ENCODE assay signal across 8 cellular contexts in genomic region chr11:66001941-66002647, GRCh38. TPM values are rescaled to one million over a fixed set of nuclear protein-coding genes. Genes with fewer than 3 reads are reported as not detected.
A peak's percentile ranks its signal among the peaks of the same experiment; 100 is the strongest.
DNase-seq lines count a peak whose midpoint lies in the region; ATAC-seq, FAIRE-seq and TF ChIP-seq lines count a peak whose summit lies in the region.

Gene BANF1, plus strand, starts transcription at chr11:66002503. Its CDS starts 748 bp downstream, at chr11:66003251.
Gene EIF1AD, minus strand, starts transcription at chr11:66002157. Its CDS starts 1,768 bp downstream, at chr11:66000389.

- no peak within 1 kb of the TSS for H2BK20ac ChIP-seq in H1 (ENCODE audit: low read length)

- H3K18ac ChIP-seq in H1 (ENCODE audit: extremely low read depth, low read length): peak within 1 kb of the TSS; percentile 85; the same call in 1 of the 2 replicates
- H3K18ac ChIP-seq in mesenchymal stem cell (ENCODE audit: low read depth in 1 of 2, low read length in 2 of 2): peak within 1 kb of the TSS; percentile 80 to 93

- peak within 1 kb of the TSS; percentile 22 for H4K5ac ChIP-seq in H1 (ENCODE audit: insufficient read length, low read depth, low read length)

- 3% methylated on average over 43 of the region's 55 CpGs; no CpG with 5 or more reads in 1 of the 2 experiments for WGBS in H1 (ENCODE audit: extremely low coverage in 1 of 2, insufficient coverage in 1 of 2, insufficient read length in 1 of 2, insufficient replicate concordance in 2 of 2, low coverage in 1 of 2, low lambda C conversion rate in 2 of 2, missing lambda C conversion rate in 1 of 2), 2 experiments
- under 1% methylated on average over 55 of the region's 55 CpGs for WGBS in mesenchymal stem cell

- H3K4me2 ChIP-seq in H1 (ENCODE audit: insufficient read depth in 1 of 2, low read depth in 2 of 2, low read length in 2 of 2) (peak within 1 kb of the TSS; percentile 75 to 83), mesenchymal stem cell (ENCODE audit: low read length, poor library complexity, severe bottlenecking) (peak within 1 kb of the TSS; percentile 72)

- H3K9ac ChIP-seq in H1 (replicated peaks in 1 of 4; ENCODE audit: extremely low read depth in 1 of 4, low read depth in 3 of 4, low read length in 3 of 4) (peak within 1 kb of the TSS; percentile 56 to 86 (median 82)), mesenchymal stem cell (ENCODE audit: low read length) (peak within 1 kb of the TSS; percentile 96)

- H2BK15ac ChIP-seq in H1 (ENCODE audit: low read length): peak within 1 kb of the TSS; percentile 99; the same call in 1 of the 2 replicates
- H2BK15ac ChIP-seq in mesenchymal stem cell (ENCODE audit: low read depth, poor library complexity, severe bottlenecking): peak within 1 kb of the TSS; percentile 85

- peak within 1 kb of the TSS; percentile 74 for H2AFZ ChIP-seq in H1 (ENCODE audit: low read length)
- peak within 1 kb of the TSS; percentile 81 for H2AFZ ChIP-seq in mesenchymal stem cell (ENCODE audit: low read depth, low read length)

- peaks cover 0 to 25% of the 10 kb centered on the region in 2 experiments; a peak in 2 of 4 replicates for H3K79me2 ChIP-seq in H1 (ENCODE audit: control insufficient read depth in 1 of 2, insufficient read depth in 2 of 2, low read length in 2 of 2)

- no peak within 1 kb of the TSS for H3K23ac ChIP-seq in H1 (ENCODE audit: insufficient read length)
- no peak within 1 kb of the TSS for H3K23ac ChIP-seq in mesenchymal stem cell (ENCODE audit: low read length in 2 of 2)

- peaks cover 6 to 11% of the 10 kb centered on the region in 2 experiments for H4K20me1 ChIP-seq in H1 (replicated peaks in 1 of 2; ENCODE audit: control insufficient read depth in 1 of 2, insufficient read depth in 2 of 2, low read length in 2 of 2)

- POLR2A ChIA-PET in H1 (lab: Charles Lee; ENCODE audit: partially characterized antibody): interaction anchor here (0.5 to 1.8 kb wide), 18 partner anchors 10 to 370 kb away, joined by 3 to 15 read pairs (median 4); partner anchors contain the start of genes CST6, FIBP, MUS81 and SF3B2

- H3K9me3 ChIP-seq in H1 (ENCODE audit: insufficient read depth in 2 of 2, low read depth in 1 of 2, low read length in 1 of 2): no peaks in the 10 kb centered on the region
- H3K9me3 ChIP-seq in mesenchymal stem cell (ENCODE audit: control insufficient read depth, low read length): no peaks in the 10 kb centered on the region

- H3K14ac ChIP-seq in H1 (ENCODE audit: insufficient read length) (no peak within 1 kb of the TSS), mesenchymal stem cell (ENCODE audit: low read length in 2 of 2) (peak within 1 kb of the TSS in 1 of 2 experiments; percentile 94)

- H3K4ac ChIP-seq in H1 (replicated peaks; ENCODE audit: insufficient read length, low read depth, low read length) (peak within 1 kb of the TSS; percentile 34), mesenchymal stem cell (ENCODE audit: low read depth in 1 of 2, low read length in 2 of 2) (peak within 1 kb of the TSS; percentile 30 to 89)

- no peaks in the 10 kb centered on the region for H3K27me3 ChIP-seq in H1 (replicated peaks in 1 of 4; ENCODE audit: control insufficient read depth in 3 of 4, extremely low read depth in 1 of 4, insufficient read depth in 3 of 4, low read length in 3 of 4)
- no peaks in the 10 kb centered on the region for H3K27me3 ChIP-seq in mesenchymal stem cell (ENCODE audit: control insufficient read depth in 1 of 2, insufficient read depth in 1 of 2, low read length in 2 of 2)

- H2BK120ac ChIP-seq in H1 (replicated peaks; ENCODE audit: low read depth, low read length): no peak within 1 kb of the TSS
- H2BK120ac ChIP-seq in mesenchymal stem cell (ENCODE audit: low read depth, low read length): peak within 1 kb of the TSS; percentile 25

- no peak within 1 kb of the TSS for H2BK12ac ChIP-seq in H1 (ENCODE audit: low read depth, low read length)
- peak within 1 kb of the TSS in 1 of 2 experiments; percentile 55 for H2BK12ac ChIP-seq in mesenchymal stem cell (ENCODE audit: low read length in 2 of 2)

- H3K56ac ChIP-seq in H1 (replicated peaks; ENCODE audit: insufficient read length, low read depth, low read length): peak within 1 kb of the TSS; percentile 82

- H3K79me1 ChIP-seq in H1 (ENCODE audit: low read depth, low read length): peaks cover 8% of the 10 kb centered on the region
- peaks cover 32% of the 10 kb centered on the region for H3K79me1 ChIP-seq in mesenchymal stem cell (replicated peaks; ENCODE audit: low read length, poor library complexity, severe bottlenecking)

- peak within 1 kb of the TSS; percentile 99 for H4K8ac ChIP-seq in H1 (ENCODE audit: extremely low read depth, insufficient read depth, low read length)
- peak within 1 kb of the TSS; percentile 95 for H4K8ac ChIP-seq in mesenchymal stem cell (ENCODE audit: low read length)

- H3K27ac ChIP-seq in H1 (ENCODE audit: low read depth, low read length) (peak within 1 kb of the TSS; percentile 87), mesenchymal stem cell (ENCODE audit: low read length, poor library complexity, severe bottlenecking) (peak within 1 kb of the TSS; percentile 83)

- TF ChIP-seq RAD21 in H1 (IDR thresholded peaks at IDR 0.05 in 1 of 2, conservative IDR thresholded peaks at IDR 0.05 in 1 of 2; ENCODE audit: low read depth in 2 of 2, low read length in 2 of 2): 0 out of 4 replicates have a peak, but pooled peaks of 1 of the 2 experiments have one; percentile 0

- H2BK5ac ChIP-seq in H1 (ENCODE audit: low read depth, low read length) (peak within 1 kb of the TSS; percentile 76; the same call in 1 of the 2 replicates), mesenchymal stem cell (ENCODE audit: low read depth, low read length, poor library complexity, severe bottlenecking) (no peak within 1 kb of the TSS)

- H4K91ac ChIP-seq in H1 (replicated peaks; ENCODE audit: insufficient read length, low read length) (peak within 1 kb of the TSS; percentile 72), mesenchymal stem cell (ENCODE audit: low read length) (peak within 1 kb of the TSS; percentile 81)

- H3K36me3 ChIP-seq in H1 (ENCODE audit: control insufficient read depth in 2 of 4, insufficient read depth in 4 of 4, low read length in 3 of 4) (peaks cover 16 to 43% (median 30%) of the 10 kb centered on the region in 4 experiments), mesenchymal stem cell (ENCODE audit: control insufficient read depth in 1 of 2, insufficient read depth in 2 of 2, low read depth in 1 of 2, low read length in 2 of 2) (peaks cover 55 to 57% of the 10 kb centered on the region in 2 experiments)

- H2AK5ac ChIP-seq in H1 (ENCODE audit: low read depth, low read length): no peak within 1 kb of the TSS
- no peak within 1 kb of the TSS for H2AK5ac ChIP-seq in mesenchymal stem cell (ENCODE audit: low read length, severe bottlenecking)

- H3K4me3 ChIP-seq in H1 (ENCODE audit: extremely low read depth in 1 of 4, insufficient read depth in 2 of 4, low read depth in 3 of 4, low read length in 4 of 4): peak within 1 kb of the TSS; percentile 67 to 99 (median 94)
- H3K4me3 ChIP-seq in mesenchymal stem cell (ENCODE audit: insufficient read depth in 1 of 2, low read depth in 1 of 2, low read length in 2 of 2): peak within 1 kb of the TSS; percentile 89 to 93

- DNase-seq in COLO829 (ENCODE audit: low spot score): peak; percentile 91
- peak in 75 of 76 experiments; percentile 52 to 97 (median 91) for DNase-seq in HUDEP-2 (lab: John Stamatoyannopoulos, UW; ENCODE audit: unreplicated experiment in 76 of 76)
- peak; percentile 99 for DNase-seq in NOMO-1 treated with dmso at 0.1 percent for 144 hours (lab: John Stamatoyannopoulos, UW; ENCODE audit: unreplicated experiment)
- peak; percentile 87 for DNase-seq in activated CD8-positive, alpha-beta memory T cell treated with anti-CD3 and anti-CD28 coated beads for 4 hours (ENCODE audit: low read depth in 2 of 2)
- peak; percentile 81 to 94 for DNase-seq in H1 (ENCODE audit: low read depth in 1 of 2, low spot score in 2 of 2)
- peak; percentile 99 for DNase-seq in mesenchymal stem cell
- peak; percentile 72 for DNase-seq in stimulated activated CD8-positive, alpha-beta memory T cell treated with anti-CD3 and anti-CD28 coated beads, Interleukin-12 subunit alpha, Interleukin-12 subunit beta, amount 100 ng/mL, for 24 hours (ENCODE audit: extremely low read depth)

- peak in 1 of 2 experiments; percentile 80; a peak in 2 of 3 replicates for TF ChIP-seq POLR2A in H1 (IDR thresholded peaks at IDR 0.05; ENCODE audit: control extremely low read depth in 1 of 2, low read depth in 2 of 2, low read length in 2 of 2)

- TF ChIP-seq EP300 in H1 (IDR thresholded peaks at IDR 0.05; ENCODE audit: borderline replicate concordance in 1 of 2, low read depth in 2 of 2, low read length in 2 of 2): peak in 1 of 2 experiments; percentile 71; a peak in 1 of 3 replicates

- CTCF ChIA-PET in H1 (lab: Charles Lee; ENCODE audit: partially characterized antibody): interaction anchor here (1.0 to 1.9 kb wide), 7 partner anchors 20 to 142 kb away, joined by 4 to 5 read pairs (median 4); partner anchors contain the start of genes CCDC85B, FIBP and MUS81

- 0 out of 4 replicates have a peak, but pooled peaks of 1 of the 3 experiments have one; percentile 2 for TF ChIP-seq CTCF in H1 (IDR thresholded peaks at IDR 0.05; ENCODE audit: control extremely low read depth in 1 of 3, insufficient read depth in 1 of 3, low read depth in 1 of 3, low read length in 3 of 3)

- peaks cover 0 to 10% (median 5%) of the 10 kb centered on the region in 4 experiments; a peak in 5 of 7 replicates for H3K4me1 ChIP-seq in H1 (replicated peaks in 1 of 4; ENCODE audit: control insufficient read depth in 3 of 4, insufficient read depth in 4 of 4, low read length in 3 of 4)
- H3K4me1 ChIP-seq in mesenchymal stem cell (ENCODE audit: control insufficient read depth, insufficient read depth, low read depth, low read length): peaks cover 10% of the 10 kb centered on the region

- FAIRE-seq in H1 (lab: Jason Lieb, UNC): no peak

- peak; percentile 70 for ATAC-seq in GM21390 (IDR thresholded peaks at IDR 0.05; ENCODE audit: unreplicated experiment)

- peaks cover 2% of the 10 kb centered on the region; the same call in 1 of the 2 replicates for H3K23me2 ChIP-seq in H1 (ENCODE audit: low read depth, low read length)

RNA-seq across cellular contexts. Expression of gene BANF1, which starts in this region (rescaled TPM):
- 330 and 345 TPM in 2 replicates for total RNA-seq in H1 (2021; fragmentation: NEBNext Ultra II Directional; extraction: Animal tissue kit (Norgen Biotek cat#: 25700))
- polyA plus RNA-seq in H1 (2011; rRNA removed): 467 and 516 TPM in 2 replicates
- polyA plus RNA-seq in H1 (2011; cell fraction: cytosol; rRNA removed): 279 TPM
- 196 TPM for polyA plus RNA-seq in H1 (2011; cell fraction: nucleus; rRNA removed)
- 272 to 330 TPM (median 304 TPM) in 4 replicates for polyA plus RNA-seq in H1 (2012, experiment 1 of 2)
- 664 TPM for polyA plus RNA-seq in H1 (2012, experiment 2 of 2)
- polyA plus RNA-seq in H1 (2013, experiment 1 of 2): 388 TPM
- polyA plus RNA-seq in H1 (2013, experiment 2 of 2): 393 TPM
- 77.9 and 102 TPM in 2 replicates for polyA minus RNA-seq in H1 (2011; rRNA and poly(A)+ RNA removed)
- polyA minus RNA-seq in H1 (2011; cell fraction: cytosol; rRNA and poly(A)+ RNA removed): 63.5 TPM
- polyA minus RNA-seq in H1 (2011; cell fraction: nucleus; rRNA and poly(A)+ RNA removed): 47.2 TPM
- 251 TPM for polyA plus RNA-seq in mesenchymal stem cell (2013, experiment 1 of 2)
- polyA plus RNA-seq in mesenchymal stem cell (2013, experiment 2 of 2): 250 TPM

RNA-seq across cellular contexts. Expression of gene EIF1AD, which starts in this region (rescaled TPM):
- 35.8 and 39.9 TPM in 2 replicates for total RNA-seq in H1 (2021; fragmentation: NEBNext Ultra II Directional; extraction: Animal tissue kit (Norgen Biotek cat#: 25700))
- 29.5 and 32.6 TPM in 2 replicates for polyA plus RNA-seq in H1 (2011; rRNA removed)
- polyA plus RNA-seq in H1 (2011; cell fraction: cytosol; rRNA removed): 31.9 TPM
- 21.0 TPM for polyA plus RNA-seq in H1 (2011; cell fraction: nucleus; rRNA removed)
- polyA plus RNA-seq in H1 (2012, experiment 1 of 2): 27.2 to 28.5 TPM (median 27.4 TPM) in 4 replicates
- 17.3 TPM for polyA plus RNA-seq in H1 (2012, experiment 2 of 2)
- 22.8 TPM for polyA plus RNA-seq in H1 (2013, experiment 1 of 2)
- polyA plus RNA-seq in H1 (2013, experiment 2 of 2): 22.6 TPM
- 55.2 and 66.1 TPM in 2 replicates for polyA minus RNA-seq in H1 (2011; rRNA and poly(A)+ RNA removed)
- polyA minus RNA-seq in H1 (2011; cell fraction: cytosol; rRNA and poly(A)+ RNA removed): 21.1 TPM
- 16.9 TPM for polyA minus RNA-seq in H1 (2011; cell fraction: nucleus; rRNA and poly(A)+ RNA removed)
- 31.6 TPM for polyA plus RNA-seq in mesenchymal stem cell (2013, experiment 1 of 2)
- polyA plus RNA-seq in mesenchymal stem cell (2013, experiment 2 of 2): 30.8 TPM

Comparison
In these comparisons a context has a peak if more than half of its experiments do, and no peak if none do; other contexts are left out.
1. Peak in every context shown above with its lines: DNase-seq, ATAC-seq, H3K4me3 ChIP-seq and H3K27ac ChIP-seq.